ENCODE assay signal across 8 cellular contexts in the genomic region with DNA sequence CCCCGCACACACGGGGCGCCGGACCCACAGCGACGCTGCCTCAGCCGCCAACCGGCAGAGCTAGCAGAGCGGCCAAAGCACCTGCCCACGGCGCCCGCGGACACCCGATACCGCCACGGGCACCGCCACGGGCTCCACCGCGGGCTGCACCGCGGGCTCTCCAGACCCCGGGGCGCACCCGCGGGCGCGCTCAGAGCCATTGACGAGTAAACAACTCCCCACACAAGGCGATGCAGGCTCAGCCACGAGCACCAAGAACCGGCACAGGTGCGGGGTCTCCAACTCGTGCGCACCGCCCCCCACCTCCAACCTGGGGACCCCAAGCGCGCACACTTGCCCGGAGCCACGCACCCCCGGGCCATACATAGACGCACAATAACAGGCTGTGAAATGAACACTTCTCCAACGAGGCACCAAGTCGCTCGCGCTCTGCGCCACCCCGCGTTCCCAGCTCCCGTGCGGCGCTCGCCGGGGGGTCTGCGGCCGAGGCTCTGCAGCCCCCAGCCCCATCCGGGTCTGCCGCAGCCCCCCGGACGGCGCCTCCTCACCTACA. TPM values are rescaled to one million over a fixed set of nuclear protein-coding genes. Genes with fewer than 3 reads are reported as not detected.
DNase-seq lines count a peak whose midpoint lies in the region; ATAC-seq and TF ChIP-seq lines count a peak whose summit lies in the region.

No MANE protein-coding gene starts in this region.

- peaks cover 37% of the 10 kb centered on the region for H3K27me3 ChIP-seq in HUES48 (ENCODE audit: control insufficient read depth, insufficient read depth, low read length)
- peaks cover 0 to 21% of the 10 kb centered on the region in 2 donors for H3K27me3 ChIP-seq in breast epithelium
- H3K27me3 ChIP-seq in kidney epithelial cell (ENCODE audit: control insufficient read depth, insufficient read depth, low read length): peaks cover 45% of the 10 kb centered on the region
- peaks cover 0 to 36% (median 12%) of the 10 kb centered on the region in 7 donors for H3K27me3 ChIP-seq in spleen (replicated peaks in 1 of 7)

- TF ChIP-seq POLR2A in breast epithelium (IDR thresholded peaks at IDR 0.05) (no peak), spleen (IDR thresholded peaks at IDR 0.05) (no peak)

- H3K4me3 ChIP-seq in HUES48 (ENCODE audit: low read depth, low read length) (peak overlapping the region; percentile 54), breast epithelium (peak overlapping the region; percentile 33 to 65 (median 55)), kidney epithelial cell (ENCODE audit: low read depth, low read length) (peak overlapping the region; percentile 27), spleen (peak overlapping the region; percentile 39 to 77 (median 50))

- intact Hi-C loops in breast epithelium (cut with DNase I; ENCODE audit: low total_unique reads): no loop called here
- intact Hi-C loops in spleen (cut with DNase I; ENCODE audit: low total_unique reads): no loop called here

- no peaks in the 10 kb centered on the region for H3K4me1 ChIP-seq in HUES48 (ENCODE audit: control insufficient read depth, insufficient read depth, low read length)
- H3K4me1 ChIP-seq in breast epithelium: peaks cover 0 to 6% of the 10 kb centered on the region in 2 donors
- peaks cover 36 to 98% (median 83%) of the 10 kb centered on the region in 6 donors for H3K4me1 ChIP-seq in spleen

- WGBS in spleen, 5 donors: 3 to 7% (median 4%) methylated on average over 25 to 61 of the region's 61 CpGs

- H3K36me3 ChIP-seq in HUES48 (ENCODE audit: control insufficient read depth, insufficient read depth, low read length) (peaks cover 9% of the 10 kb centered on the region), breast epithelium (no peaks in the 10 kb centered on the region), kidney epithelial cell (ENCODE audit: control insufficient read depth, insufficient read depth, low read length) (no peaks in the 10 kb centered on the region), spleen (peaks cover 5 to 44% (median 14%) of the 10 kb centered on the region in 6 donors)

- H3K9me3 ChIP-seq in HUES48 (ENCODE audit: control insufficient read depth, insufficient read depth, low read length) (no peaks in the 10 kb centered on the region), breast epithelium (no peaks in the 10 kb centered on the region), spleen (no peaks in the 10 kb centered on the region)

- TF ChIP-seq CTCF in breast epithelium (IDR thresholded peaks at IDR 0.05) (no peak), kidney epithelial cell (IDR thresholded peaks at IDR 0.05; ENCODE audit: insufficient read depth, low read length, poor library complexity, severe bottlenecking) (no peak), spleen (IDR thresholded peaks at IDR 0.05 in 8 of 11, conservative IDR thresholded peaks at IDR 0.05 in 3 of 11) (no peak)

- H3K27ac ChIP-seq in HUES48 (ENCODE audit: low read depth, low read length) (no peak overlapping the region), breast epithelium (peak overlapping the region; percentile 28 to 52), spleen (peak overlapping the region; percentile 41 to 99 (median 72))

- no peak overlapping the region for H3K9ac ChIP-seq in HUES48 (ENCODE audit: low read depth, low read length)

- no peak for ATAC-seq in GM18520 (IDR thresholded peaks at IDR 0.05; ENCODE audit: unreplicated experiment)
- no peak for ATAC-seq in GM18861 (IDR thresholded peaks at IDR 0.05; ENCODE audit: unreplicated experiment)

- no peak for DNase-seq in breast epithelium (ENCODE audit: low spot score in 2 of 2)
- no peak for DNase-seq in kidney epithelial cell (ENCODE audit: low read depth)
- peak; percentile 78 for DNase-seq in spleen
- DNase-seq in activated effector memory CD4-positive, alpha-beta T cell treated with anti-CD3 and anti-CD28 coated beads, Interleukin-2, amount 50 U/mL, for 16 hours: no peak
- no peak for DNase-seq in NCI-H146 treated with DMSO at 0.1 percent for 48 hours (lab: John Stamatoyannopoulos, UW; ENCODE audit: unreplicated experiment)

RNA-seq across cellular contexts. Expression of a gene that starts 1.9 kb away (rescaled TPM):
- total RNA-seq in breast epithelium (10 to 100 TPM in 1 of 3 donors, 1 to 10 TPM in 1, under 1 TPM in 1; 0.33 to 14.0 (median 1.4) TPM), kidney epithelial cell (0.14 and 1.1 TPM in 2 replicates), spleen (10 to 100 TPM in 2 of 7 donors, 1 to 10 TPM in 5; 6.7 to 41.6 (median 8.2) TPM)
- polyA plus RNA-seq in spleen: 1 to 10 TPM in 2 of 3 donors, under 1 TPM in 1; 0.80 to 6.9 (median 2.4) TPM

RNA-seq across cellular contexts. Expression of a gene that starts 15.2 kb away (rescaled TPM):
- 100 to 1,000 TPM; 244 to 694 (median 667) TPM for total RNA-seq in breast epithelium
- 425 and 603 TPM in 2 replicates for total RNA-seq in kidney epithelial cell
- total RNA-seq in spleen: 1,000 to 10,000 TPM in 2 of 7 donors, 100 to 1,000 TPM in 5; 653 to 1,234 (median 749) TPM
- polyA plus RNA-seq in spleen: 1,000 to 10,000 TPM in 1 of 3 donors, 100 to 1,000 TPM in 2; 289 to 1,120 (median 418) TPM

RNA-seq across cellular contexts. Expression of a gene that starts 51.5 kb away (rescaled TPM):
- total RNA-seq in breast epithelium (not detected), kidney epithelial cell (not detected in 2 replicates), spleen (not detected)
- polyA plus RNA-seq in spleen: not detected
